ENCODE assay signal across 9 cellular contexts in the genomic region with DNA sequence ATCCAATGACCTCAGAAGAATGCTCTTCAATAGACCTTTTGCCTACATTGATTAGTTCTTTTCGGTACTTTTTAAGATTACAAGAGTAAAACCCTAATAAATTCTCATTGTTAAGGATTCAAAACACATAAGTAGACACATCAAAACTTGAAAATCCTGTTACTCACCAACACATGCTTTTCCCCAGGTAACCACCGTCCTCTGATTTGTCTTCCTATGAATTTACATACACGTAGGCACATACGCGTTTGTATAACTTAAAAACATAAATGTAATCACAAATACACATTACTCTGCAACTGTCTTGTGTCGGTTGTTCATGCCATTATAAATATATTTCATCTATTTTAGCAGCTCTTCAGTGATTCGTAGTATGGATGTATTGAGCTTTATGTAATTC. TPM values are rescaled to one million over a fixed set of nuclear protein-coding genes. Genes with fewer than 3 reads are reported as not detected.
DNase-seq lines count a peak whose midpoint lies in the region; ATAC-seq and TF ChIP-seq lines count a peak whose summit lies in the region.
"Had no signal": no experiment of that assay in that cellular context is flagged by ENCODE, and none has a peak within 500 bp of the region (broad histone marks: within the 10 kb centered on the region; RNA-seq: fewer than 3 reads in every experiment).

No MANE protein-coding gene starts in this region.

- intact Hi-C loops in sciatic nerve (cut with DNase I) = no loop called here

- no peak overlapping the region for H3K9ac ChIP-seq in mesendoderm (ENCODE audit: low read length)

- no peaks in the 10 kb centered on the region for H3K79me1 ChIP-seq in mesendoderm (ENCODE audit: low read length)

- H3K56ac ChIP-seq in mesendoderm (ENCODE audit: low read length) = no peak overlapping the region

- H3K4me2 ChIP-seq in mesendoderm (ENCODE audit: low read length) = no peak overlapping the region

- no peak overlapping the region for H4K5ac ChIP-seq in mesendoderm (ENCODE audit: low read length)

- no peak overlapping the region for H2BK15ac ChIP-seq in mesendoderm (replicated peaks; ENCODE audit: low read depth)

- no peaks in the 10 kb centered on the region for H3K9me3 ChIP-seq in RWPE2 (ENCODE audit: severe bottlenecking)
- H3K9me3 ChIP-seq: body of pancreas had no signal

- no peak overlapping the region for H3K4ac ChIP-seq in mesendoderm (ENCODE audit: low read depth, low read length)

- H3K27me3 ChIP-seq in RWPE2 (ENCODE audit: insufficient read depth, poor library complexity, severe bottlenecking) (no peaks in the 10 kb centered on the region), mesendoderm (ENCODE audit: insufficient read depth, low read length, poor library complexity) (no peaks in the 10 kb centered on the region), H7 (ENCODE audit: control insufficient read depth, insufficient read depth, low read length) (no peaks in the 10 kb centered on the region)
- H3K27me3 ChIP-seq: body of pancreas had no signal

- H3K23ac ChIP-seq in mesendoderm (ENCODE audit: low read length) = no peak overlapping the region

- no CpG with 5 or more reads among the region's 7 CpGs for WGBS in mesendoderm (ENCODE audit: extremely low coverage, insufficient coverage, low lambda C conversion rate)

- H2AK5ac ChIP-seq in mesendoderm (ENCODE audit: low read length) = no peak overlapping the region

- no peak overlapping the region for H3K18ac ChIP-seq in mesendoderm (ENCODE audit: low read length)

- H3K27ac ChIP-seq in RWPE2 (ENCODE audit: poor library complexity, severe bottlenecking) (peak overlapping the region; percentile 80), skin epidermis (peak overlapping the region in 15 of 21 experiments; percentile 79 to 99 (median 97)), mesendoderm (ENCODE audit: low read depth, low read length) (no peak overlapping the region)

- H3K36me3 ChIP-seq in RWPE2 (ENCODE audit: low read depth) = peaks cover 11% of the 10 kb centered on the region; the same call in 1 of the 2 replicates
- H3K36me3 ChIP-seq in mesendoderm (ENCODE audit: control insufficient read depth, insufficient read depth, low read length) = no peaks in the 10 kb centered on the region
- no peaks in the 10 kb centered on the region for H3K36me3 ChIP-seq in H7 (replicated peaks; ENCODE audit: control insufficient read depth, insufficient read depth, low read length)

- H3K4me1 ChIP-seq in RWPE2 (ENCODE audit: insufficient read depth, poor library complexity, severe bottlenecking) = peaks cover 14% of the 10 kb centered on the region
- peaks cover 3% of the 10 kb centered on the region for H3K4me1 ChIP-seq in mesendoderm (ENCODE audit: control insufficient read depth, low read depth, low read length)

- peak overlapping the region; percentile 88 for H3K4me3 ChIP-seq in RWPE2 (ENCODE audit: severe bottlenecking)
- H3K4me3 ChIP-seq in fibroblast of villous mesenchyme (ENCODE audit: low read depth, low read length) = peak overlapping the region; percentile 89
- H3K4me3 ChIP-seq in skin epidermis = peak overlapping the region; percentile 76 to 98 (median 90)
- H3K4me3 ChIP-seq in mesendoderm (ENCODE audit: low read length) = no peak overlapping the region
- H3K4me3 ChIP-seq in H7 (ENCODE audit: insufficient read depth, low read depth, low read length) = no peak overlapping the region; the same call in 1 of the 2 replicates

- no peak for ATAC-seq in RWPE2 (ENCODE audit: low read depth)
- no peak for ATAC-seq in sciatic nerve

- no peak overlapping the region for H2BK5ac ChIP-seq in mesendoderm (ENCODE audit: low read length)

- H2BK120ac ChIP-seq in mesendoderm (ENCODE audit: low read depth, low read length) = no peak overlapping the region

- TF ChIP-seq CTCF in RWPE2 (IDR thresholded peaks at IDR 0.05; ENCODE audit: poor library complexity, severe bottlenecking) (no peak), fibroblast of villous mesenchyme (IDR thresholded peaks at IDR 0.05; ENCODE audit: insufficient read depth, low read depth, low read length) (no peak)

- peaks cover 17% of the 10 kb centered on the region for H3K79me2 ChIP-seq in mesendoderm (ENCODE audit: control insufficient read depth, insufficient read depth, low read length)

- DNase-seq in NCI-H2081 (lab: John Stamatoyannopoulos, UW) (peak; percentile 3 to 22), NCI-H2081 treated with DMSO at 0.1 percent for 48 hours (lab: John Stamatoyannopoulos, UW) (no peak), RWPE2 (ENCODE audit: low spot score) (no peak), fibroblast of villous mesenchyme (ENCODE audit: low read depth) (no peak), mesendoderm (no peak), sciatic nerve (ENCODE audit: low spot score) (no peak), H7 (no peak)

- no peak overlapping the region for H4K8ac ChIP-seq in mesendoderm (ENCODE audit: low read depth, low read length)

RNA-seq across cellular contexts. Expression of a gene that starts 0.9 kb away (rescaled TPM):
- 129 and 148 TPM in 2 replicates for total RNA-seq in fibroblast of villous mesenchyme
- 30.2 TPM for polyA plus RNA-seq in mesendoderm (2013, experiment 1 of 2)
- 32.0 TPM for polyA plus RNA-seq in mesendoderm (2013, experiment 2 of 2)
- total RNA-seq in sciatic nerve = 78.4 TPM
- total RNA-seq in H7 (2014; rRNA removed; shearing (Covaris generic)) = 34.7 and 54.6 TPM in 2 replicates

RNA-seq across cellular contexts. Expression of a gene that starts 22.4 kb away (rescaled TPM):
- total RNA-seq in fibroblast of villous mesenchyme (23.3 and 42.5 TPM in 2 replicates), sciatic nerve (11.3 TPM)
- polyA plus RNA-seq in mesendoderm (2013, experiment 1 of 2) = 1.6 TPM
- 1.8 TPM for polyA plus RNA-seq in mesendoderm (2013, experiment 2 of 2)
- total RNA-seq in H7 (2014; rRNA removed; shearing (Covaris generic)) = 1.1 and 1.2 TPM in 2 replicates

Comparison
In these comparisons a context has a peak if more than half of its experiments do, and no peak if none do; other contexts are left out.
1. DNase-seq: peak in NCI-H2081 (2 of 2); none in NCI-H2081 treated with DMSO at 0.1 percent for 48 hours (single experiment), RWPE2 (single experiment), fibroblast of villous mesenchyme (single experiment), mesendoderm (single experiment), sciatic nerve (single experiment) and H7 (single experiment).
2. H3K4me3 ChIP-seq: peak in RWPE2 (single experiment), fibroblast of villous mesenchyme (single experiment) and skin epidermis (7 of 7); none in mesendoderm (single experiment) and H7 (single experiment).